8 cellular contexts compared by ENCODE assay signal in the genomic region with DNA sequence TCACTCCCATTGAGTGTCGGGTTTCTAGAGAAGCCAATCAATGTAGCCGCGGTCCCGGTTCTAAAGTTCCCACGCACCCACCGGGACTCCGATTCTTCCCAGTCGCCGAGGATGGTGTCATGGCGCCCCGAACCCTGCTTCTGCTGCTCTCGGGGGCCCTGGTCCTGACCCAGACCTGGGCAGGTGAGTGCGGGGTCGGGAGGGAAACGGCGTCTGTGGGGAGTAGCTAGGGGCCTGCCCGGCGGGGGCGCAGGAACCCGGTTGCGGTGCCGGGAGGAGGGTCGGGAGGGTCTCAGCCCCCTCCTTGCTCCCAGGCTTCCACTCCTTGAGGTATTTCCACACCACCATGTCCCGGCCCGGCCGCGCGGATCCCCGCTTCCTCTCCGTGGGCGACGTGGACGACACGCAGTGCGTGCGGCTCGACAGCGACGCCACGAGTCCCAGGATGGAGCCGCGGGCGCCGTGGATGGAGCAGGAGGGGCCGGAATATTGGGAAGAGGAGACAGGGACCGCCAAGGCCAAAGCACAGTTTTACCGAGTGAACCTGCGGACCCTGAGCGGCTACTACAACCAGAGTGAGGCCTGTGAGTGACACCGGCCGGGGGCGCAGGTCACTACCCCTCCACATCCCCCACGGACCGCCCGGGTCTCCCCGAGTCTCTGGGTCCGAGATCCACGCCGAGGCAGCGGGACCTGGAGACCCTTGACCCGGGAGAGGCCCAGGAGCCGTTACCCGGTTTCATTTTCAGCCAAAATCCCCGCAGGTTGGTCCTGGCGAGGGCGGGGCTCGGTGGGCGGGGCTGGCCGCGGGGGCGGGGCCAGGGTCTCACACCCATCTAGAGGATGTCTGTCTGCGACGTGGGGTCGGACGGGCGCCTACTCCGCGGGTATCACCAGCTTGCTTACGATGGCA. TPM values are rescaled to one million over a fixed set of nuclear protein-coding genes. Genes with fewer than 3 reads are reported as not detected.
A peak's percentile ranks its signal among the peaks of the same experiment; 100 is the strongest.
DNase-seq lines count a peak whose midpoint lies in the region; ATAC-seq, FAIRE-seq and TF ChIP-seq lines count a peak whose summit lies in the region.

No MANE protein-coding gene starts in this region.

- H3K4me3 Mint-ChIP-seq in Caco-2 (ENCODE audit: unreplicated experiment), result peak overlapping the region; percentile 37
- H3K4me3 Mint-ChIP-seq in activated naive CD4-positive, alpha-beta T cell treated with anti-CD3 and anti-CD28 coated beads, Interleukin-2, amount 10 ng/mL, durations not matched to agents 7 days and 5 days, result peak overlapping the region; percentile 84

- H2AFZ ChIP-seq in OCI-LY7 (ENCODE audit: low read length), result no peak overlapping the region
- H2AFZ ChIP-seq in trophoblast cell (ENCODE audit: insufficient read depth, low read length, poor library complexity), result no peak overlapping the region

- ATAC-seq in GM19467 (IDR thresholded peaks at IDR 0.05; ENCODE audit: unreplicated experiment), result no peak

- H3K9ac ChIP-seq in trophoblast cell (ENCODE audit: low read length), result no peak overlapping the region

- no peak overlapping the region for H2BK5ac ChIP-seq in trophoblast cell (ENCODE audit: low read depth, low read length, poor library complexity)

- no peaks in the 10 kb centered on the region for H3K9me3 Mint-ChIP-seq in Caco-2 (ENCODE audit: unreplicated experiment)
- H3K9me3 Mint-ChIP-seq in activated naive CD4-positive, alpha-beta T cell treated with anti-CD3 and anti-CD28 coated beads, Interleukin-2, amount 10 ng/mL, durations not matched to agents 7 days and 5 days, result peaks cover 10% of the 10 kb centered on the region

- intact Hi-C loops in Caco-2 (cut with micrococcal nuclease; ENCODE audit: unreplicated experiment) (no loop called here), OCI-LY7 (cut with micrococcal nuclease; ENCODE audit: unreplicated experiment) (no loop called here), tibial artery (cut with DNase I; ENCODE audit: low total_unique reads) (no loop called here)

- H3K4me1 Mint-ChIP-seq in Caco-2 (ENCODE audit: low read depth, unreplicated experiment), result peaks cover 7% of the 10 kb centered on the region
- peaks cover 15% of the 10 kb centered on the region for H3K4me1 Mint-ChIP-seq in activated naive CD4-positive, alpha-beta T cell treated with anti-CD3 and anti-CD28 coated beads, Interleukin-2, amount 10 ng/mL, durations not matched to agents 7 days and 5 days

- no peaks in the 10 kb centered on the region for H3K79me1 ChIP-seq in trophoblast cell (ENCODE audit: low read length)

- no peak overlapping the region for H3K23ac ChIP-seq in trophoblast cell (ENCODE audit: low read length)

- H2AK5ac ChIP-seq in trophoblast cell (ENCODE audit: low read length), result no peak overlapping the region

- BruUV-seq in Caco-2 (replicated peaks; lab: Mats Ljungman, UMichigan) (no TSS peak), OCI-LY7 (replicated peaks; lab: Mats Ljungman, UMichigan) (no TSS peak)

- H3K27me3 ChIP-seq in Caco-2 (replicated peaks; ENCODE audit: control insufficient read depth, insufficient read depth, low read length) (no peaks in the 10 kb centered on the region), cardiac muscle cell (peaks cover 71% of the 10 kb centered on the region), trophoblast cell (ENCODE audit: insufficient read depth, low read length) (peaks cover 25% of the 10 kb centered on the region), tibial artery (peaks cover 0 to 36% of the 10 kb centered on the region in 2 donors)

- H3K4ac ChIP-seq in trophoblast cell (ENCODE audit: low read depth, low read length), result no peak overlapping the region

- POLR2A ChIA-PET in Caco-2 (lab: Charles Lee), result no interaction called here
- POLR2A ChIA-PET in OCI-LY7 (lab: Charles Lee), result no interaction called here

- no peak overlapping the region for H4K12ac ChIP-seq in trophoblast cell (ENCODE audit: low read depth, low read length)

- no peak overlapping the region for H2BK120ac ChIP-seq in trophoblast cell (ENCODE audit: insufficient read depth, low read length, poor library complexity)

- H3K4me3 ChIP-seq in Caco-2 (ENCODE audit: low read depth, low read length) (peak overlapping the region; percentile 38), OCI-LY7 (ENCODE audit: low read depth, low read length, poor library complexity, severe bottlenecking) (peak overlapping the region; percentile 18), cardiac muscle cell (peak overlapping the region; percentile 25), trophoblast cell (ENCODE audit: low read depth, low read length) (peak overlapping the region; percentile 34), tibial artery (peak overlapping the region; percentile 52 to 56)

- no peak for FAIRE-seq in H54 (lab: Jason Lieb, UNC)

- no peaks in the 10 kb centered on the region for H3K36me3 ChIP-seq in Caco-2 (ENCODE audit: control insufficient read depth, insufficient read depth, low read length)
- no peaks in the 10 kb centered on the region for H3K36me3 ChIP-seq in OCI-LY7 (ENCODE audit: insufficient read depth, low read length)
- H3K36me3 ChIP-seq in cardiac muscle cell, result no peaks in the 10 kb centered on the region
- no peaks in the 10 kb centered on the region for H3K36me3 ChIP-seq in trophoblast cell (ENCODE audit: control insufficient read depth in 1 of 2, insufficient read depth in 2 of 2, low read length in 2 of 2)
- H3K36me3 ChIP-seq in tibial artery, result no peaks in the 10 kb centered on the region

- H2BK12ac ChIP-seq in trophoblast cell (ENCODE audit: low read length), result no peak overlapping the region

- H3K4me2 ChIP-seq in OCI-LY7 (ENCODE audit: low read length) (peak overlapping the region; percentile 30; the same call in 1 of the 2 replicates), trophoblast cell (ENCODE audit: low read length) (peak overlapping the region; percentile 58)

- no peak for TF ChIP-seq POLR2A in H54 (IDR thresholded peaks at IDR 0.05; ENCODE audit: low read depth, low read length)

- H3K27ac ChIP-seq in OCI-LY7 (ENCODE audit: low read depth, low read length, poor library complexity, severe bottlenecking) (no peak overlapping the region), cardiac muscle cell (no peak overlapping the region), trophoblast cell (ENCODE audit: low read depth, low read length) (no peak overlapping the region), tibial artery (peak overlapping the region in 1 of 2 donors; percentile 7)

- TF ChIP-seq CTCF in Caco-2 (IDR thresholded peaks at IDR 0.05; ENCODE audit: insufficient read depth in 1 of 2, low read depth in 1 of 2, low read length in 1 of 2, severe bottlenecking in 1 of 2, unreplicated experiment in 1 of 2) (peak in 1 of 2 experiments; percentile 36), OCI-LY7 (conservative IDR thresholded peaks at IDR 0.05; ENCODE audit: low read length) (no peak), cardiac muscle cell (IDR thresholded peaks at IDR 0.05; ENCODE audit: low read depth, low read length) (peak; percentile 56), tibial artery (IDR thresholded peaks at IDR 0.05) (peak; percentile 56 to 62)

- CTCF ChIA-PET in Caco-2 (lab: Charles Lee) (no interaction called here), OCI-LY7 (lab: Charles Lee; ENCODE audit: unreplicated experiment) (no interaction called here)
- CTCF ChIA-PET in activated naive CD4-positive, alpha-beta T cell treated with anti-CD3 and anti-CD28 coated beads, Interleukin-2, amount 10 ng/mL, durations not matched to agents 7 days and 5 days (lab: Charles Lee), result interaction anchor here (0.6 to 2.1 kb wide), 2 partner anchors 39 to 55 kb away, joined by 3 to 7 read pairs; no protein-coding TSS in a partner anchor

- H3K4me1 ChIP-seq in Caco-2, result peaks cover 11% of the 10 kb centered on the region; the same call in 1 of the 2 replicates
- no peaks in the 10 kb centered on the region for H3K4me1 ChIP-seq in OCI-LY7 (ENCODE audit: insufficient read depth, low read length, poor library complexity, severe bottlenecking)
- H3K4me1 ChIP-seq in cardiac muscle cell (ENCODE audit: low read depth), result no peaks in the 10 kb centered on the region
- H3K4me1 ChIP-seq in trophoblast cell (ENCODE audit: control insufficient read depth in 1 of 2, insufficient read depth in 2 of 2, low read length in 2 of 2), result peaks cover 2 to 4% of the 10 kb centered on the region in 2 experiments
- H3K4me1 ChIP-seq in tibial artery, result peaks cover 0 to 15% (median 12%) of the 10 kb centered on the region in 4 donors

- no peaks in the 10 kb centered on the region for H3K9me2 ChIP-seq in OCI-LY7 (ENCODE audit: insufficient read depth, low read length)

- H3K27ac Mint-ChIP-seq in Caco-2 (ENCODE audit: unreplicated experiment), result no peak overlapping the region
- H3K27ac Mint-ChIP-seq in activated naive CD4-positive, alpha-beta T cell treated with anti-CD3 and anti-CD28 coated beads, Interleukin-2, amount 10 ng/mL, durations not matched to agents 7 days and 5 days, result no peak overlapping the region

- no peaks in the 10 kb centered on the region for H3K36me3 Mint-ChIP-seq in Caco-2 (ENCODE audit: insufficient read depth, unreplicated experiment)
- peaks cover 3% of the 10 kb centered on the region for H3K36me3 Mint-ChIP-seq in activated naive CD4-positive, alpha-beta T cell treated with anti-CD3 and anti-CD28 coated beads, Interleukin-2, amount 10 ng/mL, durations not matched to agents 7 days and 5 days

- H3K79me2 ChIP-seq in OCI-LY7 (ENCODE audit: insufficient read depth, low read depth, low read length) (no peaks in the 10 kb centered on the region), trophoblast cell (ENCODE audit: control insufficient read depth, insufficient read depth, low read length, poor library complexity) (no peaks in the 10 kb centered on the region)

- WGBS in trophoblast cell (ENCODE audit: extremely low coverage, insufficient coverage, insufficient read length), result no CpG with 5 or more reads among the region's 79 CpGs

- H4K8ac ChIP-seq in trophoblast cell (ENCODE audit: low read depth, low read length), result no peak overlapping the region

- no peak overlapping the region for H3K14ac ChIP-seq in trophoblast cell (ENCODE audit: low read length)

- H4K20me1 ChIP-seq in OCI-LY7 (ENCODE audit: insufficient read depth, low read length), result no peaks in the 10 kb centered on the region

- H3K18ac ChIP-seq in trophoblast cell (ENCODE audit: low read length), result no peak overlapping the region

- no peaks in the 10 kb centered on the region for H3K9me3 ChIP-seq in Caco-2
- H3K9me3 ChIP-seq in OCI-LY7 (ENCODE audit: low read length), result no peaks in the 10 kb centered on the region
- H3K9me3 ChIP-seq in cardiac muscle cell (ENCODE audit: low read depth), result no peaks in the 10 kb centered on the region
- H3K9me3 ChIP-seq in trophoblast cell (ENCODE audit: insufficient read depth, low read depth, low read length), result peaks cover 15% of the 10 kb centered on the region
- no peaks in the 10 kb centered on the region for H3K9me3 ChIP-seq in tibial artery

- H4K91ac ChIP-seq in trophoblast cell (ENCODE audit: low read depth, low read length), result no peak overlapping the region

- DNase-seq in Caco-2, result peak; percentile 27 to 42
- no peak for DNase-seq in OCI-LY7 (ENCODE audit: low spot score)
- DNase-seq in activated naive CD4-positive, alpha-beta T cell treated with anti-CD3 and anti-CD28 coated beads, Interleukin-2, amount 10 ng/mL, durations not matched to agents 7 days and 5 days, result peak; percentile 89
- DNase-seq in cardiac muscle cell (ENCODE audit: low read depth in 1 of 2, low spot score in 1 of 2), result peak; percentile 16 to 34
- DNase-seq in trophoblast cell, result peak in 1 of 2 donors; percentile 38
- peak; percentile 61 to 77 for DNase-seq in tibial artery
- no peak for DNase-seq in H54 (ENCODE audit: insufficient read length, low spot score)

- H3K27me3 Mint-ChIP-seq in Caco-2 (ENCODE audit: insufficient read depth, unreplicated experiment), result no peaks in the 10 kb centered on the region
- H3K27me3 Mint-ChIP-seq in activated naive CD4-positive, alpha-beta T cell treated with anti-CD3 and anti-CD28 coated beads, Interleukin-2, amount 10 ng/mL, durations not matched to agents 7 days and 5 days, result peaks cover 66% of the 10 kb centered on the region

RNA-seq across cellular contexts. Expression of a gene that starts 35.2 kb away (rescaled TPM):
- 0.88 TPM in 1 of 2 replicates, not detected in the other for total RNA-seq in Caco-2 (2022)
- not detected in 2 replicates for total RNA-seq in OCI-LY7 (2014; rRNA removed; shearing (Covaris generic))
- total RNA-seq in OCI-LY7 (2022), result 0.57 and 0.70 TPM in 2 replicates
- not detected in 2 replicates for total RNA-seq in cardiac muscle cell
- polyA plus RNA-seq in cardiac muscle cell, result 0.12 and 0.16 TPM in 2 replicates
- 3.1 and 3.5 TPM in 2 replicates for polyA plus RNA-seq in trophoblast cell (2013)

Comparison
In these comparisons a context has a peak if more than half of its experiments do, and no peak if none do; other contexts are left out.
1. DNase-seq: peak in Caco-2 (2 of 2), activated naive CD4-positive, alpha-beta T cell treated with anti-CD3 and anti-CD28 coated beads, Interleukin-2, amount 10 ng/mL, durations not matched to agents 7 days and 5 days (single experiment), cardiac muscle cell (2 of 2) and tibial artery (2 of 2); none in OCI-LY7 (single experiment) and H54 (single experiment).
2. Peak in every context shown above with its lines, with median percentiles within 50 percentile points of each other: H3K4me3 ChIP-seq.